Comparison of ENCODE assay signal across 22 cellular contexts in the genomic region with DNA sequence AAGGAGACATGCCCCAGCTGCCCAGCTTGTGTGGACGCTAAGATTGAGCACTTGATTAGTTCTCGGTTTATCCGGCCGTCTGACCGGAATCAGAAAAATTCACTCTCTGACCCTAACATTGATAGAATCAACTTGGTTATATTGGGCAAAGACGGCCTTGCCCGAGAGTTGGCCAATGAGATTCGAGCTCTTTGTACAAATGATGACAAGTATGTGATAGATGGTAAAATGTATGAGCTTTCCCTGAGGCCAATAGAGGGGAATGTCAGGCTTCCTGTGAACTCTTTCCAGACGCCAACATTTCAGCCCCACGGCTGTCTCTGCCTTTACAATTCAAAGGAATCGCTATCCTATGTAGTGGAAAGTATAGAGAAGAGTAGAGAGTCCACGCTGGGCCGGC.
"Had no signal": no experiment of that assay in that cellular context is flagged by ENCODE, and none has a peak within 500 bp of the region (broad histone marks: within the 10 kb centered on the region; RNA-seq: fewer than 3 reads in every experiment).

No MANE protein-coding gene starts in this region.

- H3K4me3 Mint-ChIP-seq: activated CD4-positive, alpha-beta memory T cell treated with anti-CD3 and anti-CD28 coated beads, Interleukin-2, amount 10 ng/mL, durations not matched to agents 7 days and 5 days; activated CD4-positive, alpha-beta T cell treated with anti-CD3 and anti-CD28 coated beads for 36 hours; activated naive CD4-positive, alpha-beta T cell treated with anti-CD3 and anti-CD28 coated beads, Interleukin-2, amount 50 U/mL, for 24 hours; T-helper 17 cell had no signal

- H3K27ac ChIP-seq: brain microvascular endothelial cell had no signal

- DNase-seq: activated CD4-positive, alpha-beta memory T cell treated with anti-CD3 and anti-CD28 coated beads, Interleukin-2, amount 10 ng/mL, durations not matched to agents 7 days and 5 days; activated CD4-positive, alpha-beta T cell treated with anti-CD3 and anti-CD28 coated beads for 36 hours; activated CD4-positive, alpha-beta T cell treated with anti-CD3 and anti-CD28 coated beads, Interleukin-2, amount 50 U/mL, for 1 hour; activated CD4-positive, CD25-positive, alpha-beta regulatory T cell; activated CD8-positive, alpha-beta memory T cell treated with anti-CD3 and anti-CD28 coated beads, Interleukin-2, amount 50 U/mL, for 48 hours; activated T-cell treated with anti-CD3 and anti-CD28 coated beads, Interleukin-2, amount 50 U/mL, for 1 hour; brain microvascular endothelial cell; Karpas-422; MM.1S; NCI-H1105; NCI-H1436; NCI-H1694 treated with DMSO at 0.1 percent for 48 hours; NCI-H2081; NCI-H510A treated with DMSO at 0.1 percent for 48 hours; NCI-H69; NK-92 treated with Interleukin-12 subunit alpha and Interleukin-12 subunit beta, amount 100 ng/mL, for 24 hours; OCI-M1; SHP77 treated with DMSO at 0.1 percent for 48 hours; T-helper 17 cell; T-helper 9 cell had no signal

- ATAC-seq: activated CD4-positive, alpha-beta T cell treated with anti-CD3 and anti-CD28 coated beads for 36 hours; K562; T-helper 17 cell had no signal

- H3K4me3 ChIP-seq: K562 had no signal

- H3K27ac Mint-ChIP-seq: activated CD4-positive, alpha-beta memory T cell treated with anti-CD3 and anti-CD28 coated beads, Interleukin-2, amount 10 ng/mL, durations not matched to agents 7 days and 5 days; activated CD4-positive, alpha-beta T cell treated with anti-CD3 and anti-CD28 coated beads for 36 hours; activated naive CD4-positive, alpha-beta T cell treated with anti-CD3 and anti-CD28 coated beads, Interleukin-2, amount 50 U/mL, for 24 hours had no signal

- H3K9me3 Mint-ChIP-seq: activated CD4-positive, alpha-beta memory T cell treated with anti-CD3 and anti-CD28 coated beads, Interleukin-2, amount 10 ng/mL, durations not matched to agents 7 days and 5 days; activated naive CD4-positive, alpha-beta T cell treated with anti-CD3 and anti-CD28 coated beads, Interleukin-2, amount 50 U/mL, for 24 hours had no signal

- H3K27me3 ChIP-seq: brain microvascular endothelial cell had no signal

- H3K27me3 Mint-ChIP-seq: activated CD4-positive, alpha-beta memory T cell treated with anti-CD3 and anti-CD28 coated beads, Interleukin-2, amount 10 ng/mL, durations not matched to agents 7 days and 5 days; activated CD4-positive, alpha-beta T cell treated with anti-CD3 and anti-CD28 coated beads for 36 hours; activated naive CD4-positive, alpha-beta T cell treated with anti-CD3 and anti-CD28 coated beads, Interleukin-2, amount 50 U/mL, for 24 hours; T-helper 17 cell had no signal
